In genomic region chr5:32129074-32129598, GRCh38 we compare ENCODE assay signal across 17 cellular contexts. TPM values are rescaled to one million over a fixed set of nuclear protein-coding genes. Genes with fewer than 3 reads are reported as not detected.
DNase-seq lines count a peak whose midpoint lies in the region; ATAC-seq and TF ChIP-seq lines count a peak whose summit lies in the region.
"Had no signal": no experiment of that assay in that cellular context is flagged by ENCODE, and none has a peak within 500 bp of the region (broad histone marks: within the 10 kb centered on the region; RNA-seq: fewer than 3 reads in every experiment).

No MANE protein-coding gene starts in this region.

- no peak overlapping the region for H2AFZ ChIP-seq in PC-3 (ENCODE audit: low read length)

- no TSS peak for BruUV-seq in PC-3 (replicated peaks; lab: Mats Ljungman, UMichigan)

- H3K4me3 Mint-ChIP-seq in stimulated activated effector memory CD8-positive, alpha-beta T cell treated with anti-CD3 and anti-CD28 coated beads, Interleukin-12 subunit alpha, Interleukin-12 subunit beta, amount 100 ng/mL, for 72 hours, result peak overlapping the region; percentile 41
- H3K4me3 Mint-ChIP-seq: activated CD4-positive, alpha-beta T cell treated with anti-CD3 and anti-CD28 coated beads, Interleukin-2, amount 10 ng/mL, durations not matched to agents 7 days and 5 days had no signal

- H3K4me1 ChIP-seq in PC-3 (ENCODE audit: insufficient read depth, low read length) (no peaks in the 10 kb centered on the region), right cardiac atrium (ENCODE audit: control insufficient read depth, insufficient read depth, low read length) (no peaks in the 10 kb centered on the region)

- peaks cover 22% of the 10 kb centered on the region; the same call in 1 of the 2 replicates for H3K36me3 ChIP-seq in PC-3 (ENCODE audit: low read depth, low read length)

- intact Hi-C loops in PC-3 (cut with micrococcal nuclease) (no loop called here), right cardiac atrium (cut with DNase I) (no loop called here)

- H3K36me3 Mint-ChIP-seq in stimulated activated effector memory CD8-positive, alpha-beta T cell treated with anti-CD3 and anti-CD28 coated beads, Interleukin-12 subunit alpha, Interleukin-12 subunit beta, amount 100 ng/mL, for 72 hours, result peaks cover 93% of the 10 kb centered on the region

- H3K4me3 ChIP-seq in PC-3 (ENCODE audit: low read length), result no peak overlapping the region
- no peak overlapping the region for H3K4me3 ChIP-seq in fibroblast of the aortic adventitia (ENCODE audit: low read depth, low read length)
- no peak overlapping the region for H3K4me3 ChIP-seq in right cardiac atrium (ENCODE audit: low read length)
- H3K4me3 ChIP-seq: left lung, mucosa of descending colon, suprapubic skin had no signal

- 83% methylated on average over 7 of the region's 7 CpGs for WGBS in right cardiac atrium

- H3K27ac ChIP-seq in PC-3 (ENCODE audit: low read length) (no peak overlapping the region), right cardiac atrium (ENCODE audit: low read length) (no peak overlapping the region)
- H3K27ac ChIP-seq: left lung, suprapubic skin had no signal

- H3K79me2 ChIP-seq in PC-3 (ENCODE audit: low read length), result peaks cover 21% of the 10 kb centered on the region

- no peaks in the 10 kb centered on the region for H3K9me3 Mint-ChIP-seq in stimulated activated effector memory CD8-positive, alpha-beta T cell treated with anti-CD3 and anti-CD28 coated beads, Interleukin-12 subunit alpha, Interleukin-12 subunit beta, amount 100 ng/mL, for 72 hours
- H3K9me3 Mint-ChIP-seq: activated CD4-positive, alpha-beta T cell treated with anti-CD3 and anti-CD28 coated beads, Interleukin-2, amount 10 ng/mL, durations not matched to agents 7 days and 5 days had no signal

- H3K4me2 ChIP-seq in PC-3 (ENCODE audit: low read length), result no peak overlapping the region

- DNase-seq in PC-3 (no peak), fibroblast of the aortic adventitia (ENCODE audit: low read depth) (peak; percentile 21), HEK293T (ENCODE audit: extremely low spot score) (no peak), right cardiac atrium (no peak), superior temporal gyrus (ENCODE audit: extremely low spot score) (no peak), kidney glomerular epithelial cell (lab: John Stamatoyannopoulos, UW) (no peak)
- no peak for DNase-seq in stimulated activated effector memory CD8-positive, alpha-beta T cell treated with anti-CD3 and anti-CD28 coated beads, Interleukin-12 subunit alpha, Interleukin-12 subunit beta, amount 100 ng/mL, for 72 hours (ENCODE audit: low spot score in 2 of 2)
- DNase-seq: activated CD4-positive, alpha-beta T cell treated with anti-CD3 and anti-CD28 coated beads, Interleukin-2, amount 10 ng/mL, durations not matched to agents 7 days and 5 days; AML-193; left lung; mucosa of descending colon; NCI-H1417 treated with DMSO at 0.1 percent for 48 hours; NCI-H2171 treated with DMSO at 0.1 percent for 48 hours; occipital lobe; stimulated activated CD4-positive, alpha-beta T cell treated with anti-CD3 and anti-CD28 coated beads, Interleukin-2, amount 100 ng/mL, for 24 hours had no signal

- H4K20me1 ChIP-seq in PC-3 (ENCODE audit: low read length), result 0 out of 2 replicates have a peak, but pooled peaks cover 5% of the 10 kb centered on the region

- H3F3A ChIP-seq in PC-3 (ENCODE audit: low read length, unreplicated experiment), result no peaks in the 10 kb centered on the region

- TF ChIP-seq CTCF in PC-3 (conservative IDR thresholded peaks at IDR 0.05; ENCODE audit: low read depth, low read length), result no peak
- TF ChIP-seq CTCF in fibroblast of the aortic adventitia (IDR thresholded peaks at IDR 0.05; ENCODE audit: insufficient read depth, low read length), result no peak

- H3K27ac Mint-ChIP-seq in stimulated activated effector memory CD8-positive, alpha-beta T cell treated with anti-CD3 and anti-CD28 coated beads, Interleukin-12 subunit alpha, Interleukin-12 subunit beta, amount 100 ng/mL, for 72 hours, result peak overlapping the region; percentile 27
- H3K27ac Mint-ChIP-seq: activated CD4-positive, alpha-beta T cell treated with anti-CD3 and anti-CD28 coated beads, Interleukin-2, amount 10 ng/mL, durations not matched to agents 7 days and 5 days had no signal

- H3K9ac ChIP-seq in PC-3 (ENCODE audit: low read length), result no peak overlapping the region

- H3K9me2 ChIP-seq in PC-3 (replicated peaks; ENCODE audit: low read length), result no peaks in the 10 kb centered on the region

- CTCF ChIA-PET in PC-3 (lab: Charles Lee) (interaction anchor here (0.6 kb wide), 1 partner anchor 274 kb away, joined by 3 read pairs; no protein-coding TSS in a partner anchor), HEK293T (lab: Yijun Ruan, JAX) (interaction anchor here (0.6 kb wide), 1 partner anchor 12 kb away, joined by 6 read pairs; no protein-coding TSS in a partner anchor)

- peaks cover 65% of the 10 kb centered on the region for H3K4me1 Mint-ChIP-seq in stimulated activated effector memory CD8-positive, alpha-beta T cell treated with anti-CD3 and anti-CD28 coated beads, Interleukin-12 subunit alpha, Interleukin-12 subunit beta, amount 100 ng/mL, for 72 hours

- ATAC-seq in GM18867 (IDR thresholded peaks at IDR 0.05; ENCODE audit: unreplicated experiment), result peak; percentile 50
- ATAC-seq in PC-3, result peak; percentile 74
- ATAC-seq in stimulated activated effector memory CD8-positive, alpha-beta T cell treated with anti-CD3 and anti-CD28 coated beads, Interleukin-12 subunit alpha, Interleukin-12 subunit beta, amount 100 ng/mL, for 72 hours, result peak; percentile 86
- no peak for ATAC-seq in right cardiac atrium
- ATAC-seq: left lung, mucosa of descending colon had no signal

- H3K27me3 ChIP-seq in PC-3 (ENCODE audit: low read length) (no peaks in the 10 kb centered on the region), right cardiac atrium (ENCODE audit: control insufficient read depth, insufficient read depth) (no peaks in the 10 kb centered on the region)
- H3K27me3 ChIP-seq: left lung, suprapubic skin had no signal

- POLR2A ChIA-PET in PC-3 (lab: Charles Lee; ENCODE audit: unreplicated experiment), result no interaction called here
- POLR2A ChIA-PET in HEK293T (lab: Yijun Ruan, JAX), result no interaction called here

- no peaks in the 10 kb centered on the region for H3K9me3 ChIP-seq in PC-3 (ENCODE audit: low read length)
- peaks cover 2% of the 10 kb centered on the region for H3K9me3 ChIP-seq in right cardiac atrium (ENCODE audit: control insufficient read depth, low read length)
- H3K9me3 ChIP-seq: left lung, mucosa of descending colon, suprapubic skin had no signal

TF ChIP-seq in HEK293T, 16 proteins besides CTCF, POLR2A, EP300 and RAD21:
- TF ChIP-seq SP1 (IDR thresholded peaks at IDR 0.05) (no peak), ZNF384 (IDR thresholded peaks at IDR 0.05) (no peak), SUZ12 (IDR thresholded peaks at IDR 0.05) (no peak), BHLHE40 (IDR thresholded peaks at IDR 0.05; ENCODE audit: borderline replicate concordance) (no peak), LEF1 (IDR thresholded peaks at IDR 0.05; ENCODE audit: borderline replicate concordance) (no peak), NFRKB (IDR thresholded peaks at IDR 0.05) (no peak), L3MBTL2 (conservative IDR thresholded peaks at IDR 0.05) (no peak), ELF4 (IDR thresholded peaks at IDR 0.05) (no peak), HDGF (IDR thresholded peaks at IDR 0.05; ENCODE audit: borderline replicate concordance) (no peak), TARDBP (IDR thresholded peaks at IDR 0.05) (no peak)

RNA-seq across cellular contexts. Expression of gene GOLPH3, which starts 45.0 kb away (rescaled TPM):
- 46.2 and 55.5 TPM in 2 replicates for total RNA-seq in PC-3 (2014; rRNA removed)
- total RNA-seq in fibroblast of the aortic adventitia (ENCODE audit: low replicate concordance), result 104 and 128 TPM in 2 replicates
- 10 to 100 TPM; 53.7 to 76.4 (median 57.6) TPM for total RNA-seq in right cardiac atrium
- polyA plus RNA-seq in right cardiac atrium, result 40.4 TPM

Comparison
In these comparisons a context has a peak if more than half of its experiments do, and no peak if none do; other contexts are left out.
1. ATAC-seq: peak in GM18867 (single experiment), PC-3 (single experiment) and stimulated activated effector memory CD8-positive, alpha-beta T cell treated with anti-CD3 and anti-CD28 coated beads, Interleukin-12 subunit alpha, Interleukin-12 subunit beta, amount 100 ng/mL, for 72 hours (single experiment); none in right cardiac atrium (0 of 2).